ENCODE assay signal across 1 cellular context in the genomic region with DNA sequence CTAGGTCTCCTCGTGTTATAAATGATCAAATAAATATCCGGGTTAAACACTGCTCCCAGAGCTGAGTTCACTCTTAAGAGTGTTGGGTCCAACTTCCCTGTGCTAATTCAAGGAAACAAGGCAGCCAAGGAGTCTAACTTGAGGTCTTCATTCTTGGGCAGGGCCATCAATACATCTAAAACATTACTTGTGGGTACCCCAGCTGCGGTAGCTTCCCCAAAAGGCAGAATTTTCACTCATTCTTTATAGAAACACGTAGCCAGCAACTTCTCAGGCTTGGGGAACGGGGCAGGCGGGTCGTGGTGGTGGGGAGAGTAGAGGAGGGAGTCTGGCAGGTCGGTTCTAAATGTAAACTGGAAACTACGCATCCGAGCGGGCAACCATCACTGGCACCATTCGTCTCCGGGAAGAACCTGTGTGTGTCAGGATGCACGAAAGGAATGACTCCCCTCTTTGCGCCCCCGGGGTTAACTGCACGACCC.
TF ChIP-seq lines count a peak whose summit lies in the region.

No MANE protein-coding gene starts in this region.

TF ChIP-seq in K562, 482 proteins besides CTCF, POLR2A, EP300 and RAD21 (continued from another document):
- TF ChIP-seq PRMT5 (CRISPR knock-in tag; IDR thresholded peaks at IDR 0.05) (no peak), GABPB2 (CRISPR knock-in tag; conservative IDR thresholded peaks at IDR 0.05) (no peak)
- TF ChIP-seq, protein P1, sequence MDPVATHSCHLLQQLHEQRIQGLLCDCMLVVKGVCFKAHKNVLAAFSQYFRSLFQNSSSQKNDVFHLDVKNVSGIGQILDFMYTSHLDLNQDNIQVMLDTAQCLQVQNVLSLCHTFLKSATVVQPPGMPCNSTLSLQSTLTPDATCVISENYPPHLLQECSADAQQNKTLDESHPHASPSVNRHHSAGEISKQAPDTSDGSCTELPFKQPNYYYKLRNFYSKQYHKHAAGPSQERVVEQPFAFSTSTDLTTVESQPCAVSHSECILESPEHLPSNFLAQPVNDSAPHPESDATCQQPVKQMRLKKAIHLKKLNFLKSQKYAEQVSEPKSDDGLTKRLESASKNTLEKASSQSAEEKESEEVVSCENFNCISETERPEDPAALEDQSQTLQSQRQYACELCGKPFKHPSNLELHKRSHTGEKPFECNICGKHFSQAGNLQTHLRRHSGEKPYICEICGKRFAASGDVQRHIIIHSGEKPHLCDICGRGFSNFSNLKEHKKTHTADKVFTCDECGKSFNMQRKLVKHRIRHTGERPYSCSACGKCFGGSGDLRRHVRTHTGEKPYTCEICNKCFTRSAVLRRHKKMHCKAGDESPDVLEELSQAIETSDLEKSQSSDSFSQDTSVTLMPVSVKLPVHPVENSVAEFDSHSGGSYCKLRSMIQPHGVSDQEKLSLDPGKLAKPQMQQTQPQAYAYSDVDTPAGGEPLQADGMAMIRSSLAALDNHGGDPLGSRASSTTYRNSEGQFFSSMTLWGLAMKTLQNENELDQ (CRISPR knock-in tag; IDR thresholded peaks at IDR 0.05; ENCODE audit: borderline replicate concordance), result no peak
